33 cellular contexts compared by ENCODE assay signal in genomic region chr12:92829683-92830282, GRCh38.
"Had no signal": no experiment of that assay in that cellular context is flagged by ENCODE, and none has a peak within 500 bp of the region (broad histone marks: within the 10 kb centered on the region; RNA-seq: fewer than 3 reads in every experiment).

No MANE protein-coding gene starts in this region.

- H3K27me3 ChIP-seq: adrenal gland, body of pancreas, brain microvascular endothelial cell, breast epithelium had no signal

- H3K36me3 ChIP-seq: breast epithelium had no signal

- DNase-seq: activated B cell treated with CpG ODN at 0.5 μM for 24 hours; activated CD4-positive, alpha-beta memory T cell treated with anti-CD3 and anti-CD28 coated beads for 36 hours; activated CD4-positive, alpha-beta T cell treated with anti-CD3 and anti-CD28 coated beads for 4 hours; activated CD4-positive, alpha-beta T cell treated with anti-CD3 and anti-CD28 coated beads, Interleukin-2, amount 10 ng/mL, durations not matched to agents 24 days and 14 days; activated CD4-positive, alpha-beta T cell treated with anti-CD3 and anti-CD28 coated beads, Interleukin-2, amount 50 U/mL, for 1 hour; activated CD4-positive, alpha-beta T cell treated with anti-CD3 and anti-CD28 coated beads, Interleukin-2, amount 50 U/mL, for 4 hours; activated CD4-positive, CD25-positive, alpha-beta regulatory T cell treated with anti-CD3 and anti-CD28 coated beads, Interleukin-2, amount 50 U/mL, for 72 hours; activated CD8-positive, alpha-beta memory T cell treated with anti-CD3 and anti-CD28 coated beads, Interleukin-2, amount 50 U/mL, for 4 hours; activated CD8-positive, alpha-beta T cell treated with anti-CD3 and anti-CD28 coated beads for 36 hours; activated effector memory CD4-positive, alpha-beta T cell treated with anti-CD3 and anti-CD28 coated beads, Interleukin-2, amount 50 U/mL, for 16 hours; activated gamma-delta T cell treated with Interleukin-2 at 50 U/mL for 16 hours; activated naive CD4-positive, alpha-beta T cell; activated naive CD4-positive, alpha-beta T cell treated with anti-CD3 and anti-CD28 coated beads for 36 hours; activated naive CD4-positive, alpha-beta T cell treated with anti-CD3 and anti-CD28 coated beads, Interleukin-2, amount 50 U/mL, for 16 hours; activated naive CD8-positive, alpha-beta T cell treated with anti-CD3 and anti-CD28 coated beads for 36 hours; activated T-cell treated with anti-CD3 and anti-CD28 coated beads for 4 hours; activated T-cell treated with anti-CD3 and anti-CD28 coated beads, Interleukin-2, amount 50 U/mL, for 1 hour; activated T-cell treated with anti-CD3 and anti-CD28 coated beads, Interleukin-2, amount 50 U/mL, for 4 hours; activated T-cell treated with anti-CD3 and anti-CD28 coated beads, Interleukin-2, amount 50 U/mL, for 72 hours; adrenal gland; amniotic stem cell; aorta; body of pancreas; brain microvascular endothelial cell; central memory CD4-positive, alpha-beta T cell; T-helper 2 cell; T-helper 9 cell had no signal

- H3K4me3 ChIP-seq: adrenal gland, body of pancreas, breast epithelium had no signal

- H3K9me3 ChIP-seq: adrenal gland, body of pancreas, breast epithelium had no signal

- ATAC-seq: activated CD8-positive, alpha-beta T cell treated with anti-CD3 and anti-CD28 coated beads for 36 hours; activated naive CD4-positive, alpha-beta T cell treated with anti-CD3 and anti-CD28 coated beads, Interleukin-2, amount 50 U/mL, for 72 hours; activated T-cell treated with anti-CD3 and anti-CD28 coated beads, Interleukin-2, amount 50 U/mL, for 4 hours; activated T-cell treated with anti-CD3 and anti-CD28 coated beads, Interleukin-2, amount 50 U/mL, for 72 hours; activated T-helper 17 cell treated with anti-CD3 and anti-CD28 coated beads, Interleukin-2, amount 50 U/mL, for 72 hours; body of pancreas had no signal

- H3K27ac ChIP-seq: adrenal gland, body of pancreas, brain microvascular endothelial cell, breast epithelium, VCaP had no signal

- H3K4me1 ChIP-seq: adrenal gland, body of pancreas, breast epithelium had no signal

- FAIRE-seq: astrocyte, TTC549 had no signal
